ENCODE assay signal across 25 cellular contexts in genomic region chr7:22317632-22318031, GRCh38.
"Had no signal": no experiment of that assay in that cellular context is flagged by ENCODE, and none has a peak within 500 bp of the region (broad histone marks: within the 10 kb centered on the region; RNA-seq: fewer than 3 reads in every experiment).

No MANE protein-coding gene starts in this region.

- DNase-seq: activated B cell treated with CpG ODN at 0.5 μM for 24 hours; activated CD4-positive, alpha-beta T cell treated with anti-CD3 and anti-CD28 coated beads for 48 hours; activated CD4-positive, alpha-beta T cell treated with anti-CD3 and anti-CD28 coated beads, Interleukin-2, amount 50 U/mL, for 1 hour; activated CD4-positive, alpha-beta T cell treated with anti-CD3 and anti-CD28 coated beads, Interleukin-2, amount 50 U/mL, for 48 hours; activated CD8-positive, alpha-beta memory T cell treated with anti-CD3 and anti-CD28 coated beads for 24 hours; activated CD8-positive, alpha-beta T cell treated with anti-CD3 and anti-CD28 coated beads for 36 hours; activated effector memory CD4-positive, alpha-beta T cell treated with Interleukin-2 at 50 U/mL for 16 hours; activated gamma-delta T cell treated with Interleukin-2 at 50 U/mL for 16 hours; activated naive CD4-positive, alpha-beta T cell treated with anti-CD3 and anti-CD28 coated beads, Interleukin-2, amount 50 U/mL, for 16 hours; activated naive CD4-positive, alpha-beta T cell treated with Interleukin-2 at 50 U/mL for 16 hours; activated T-cell treated with anti-CD3 and anti-CD28 coated beads, Interleukin-2, amount 50 U/mL, for 4 hours; amniotic stem cell; anterior cingulate cortex; brain microvascular endothelial cell; dorsolateral prefrontal cortex; effector memory CD4-positive, alpha-beta T cell; endodermal cell; erythroblast; foreskin keratinocyte; gastrocnemius medialis; glutamatergic neuron; heart left ventricle; T-helper 2 cell had no signal

- FAIRE-seq: astrocyte, bronchial epithelial cell had no signal
